8 cellular contexts compared by ENCODE assay signal in the genomic region with DNA sequence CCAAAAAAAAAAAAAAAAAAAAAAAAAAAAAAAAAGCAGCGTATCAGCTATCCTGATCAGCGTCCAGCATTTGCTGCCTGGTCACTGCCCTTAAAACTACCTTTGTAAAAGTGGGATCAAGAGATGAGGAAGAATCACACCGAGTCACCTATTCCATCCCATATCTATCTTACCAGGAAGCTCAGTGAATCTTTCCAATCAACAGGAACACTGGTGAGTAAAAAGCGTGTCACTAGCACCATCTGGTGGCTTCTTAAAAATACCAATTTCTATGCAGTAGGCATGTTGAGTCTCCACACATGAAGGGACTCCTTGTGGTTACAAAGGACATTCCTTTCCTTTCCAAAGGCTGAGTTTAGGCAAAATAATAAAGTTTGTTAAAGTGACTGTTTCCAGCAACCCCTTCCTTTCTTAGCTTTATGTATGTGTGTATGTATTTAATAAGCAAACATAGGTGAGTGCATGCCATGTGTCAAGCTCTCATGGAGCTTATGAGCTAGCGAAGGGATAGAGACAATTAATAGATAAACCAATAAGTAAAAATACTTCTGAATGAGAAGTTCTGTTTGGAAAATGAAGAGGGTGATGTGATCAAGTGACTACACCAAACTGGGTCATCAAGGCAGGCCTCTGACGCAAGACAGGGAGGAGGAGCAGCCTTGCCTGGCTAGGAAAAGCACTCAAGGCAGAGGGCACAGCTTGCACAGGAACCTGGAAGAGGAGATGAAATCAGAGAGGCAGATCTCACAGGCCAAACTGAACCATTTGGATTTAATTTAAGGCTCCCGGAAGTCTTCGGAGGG. TPM values are rescaled to one million over a fixed set of nuclear protein-coding genes. Genes with fewer than 3 reads are reported as not detected.
DNase-seq lines count a peak whose midpoint lies in the region; ATAC-seq, FAIRE-seq and TF ChIP-seq lines count a peak whose summit lies in the region.

No MANE protein-coding gene starts in this region.

- TF ChIP-seq EP300 in K562 (IDR thresholded peaks at IDR 0.05; ENCODE audit: low read length), result no peak

- POLR2A ChIA-PET in K562 (lab: Yijun Ruan, JAX), result interaction anchor here (1.3 kb wide), 1 partner anchor 72 kb away, joined by 4 read pairs; no protein-coding TSS in a partner anchor

- peaks cover 0 to 4% of the 10 kb centered on the region in 2 experiments; a peak in 2 of 5 replicates for H3K27me3 ChIP-seq in K562 (ENCODE audit: control insufficient read depth in 2 of 2, insufficient read depth in 2 of 2, low read length in 2 of 2)
- no peaks in the 10 kb centered on the region for H3K27me3 ChIP-seq in iPS DF 6.9 (ENCODE audit: control insufficient read depth, insufficient read depth, low read length)
- peaks cover 0 to 8% (median 0%) of the 10 kb centered on the region in 7 donors for H3K27me3 ChIP-seq in spleen (replicated peaks in 1 of 7)

- no peaks in the 10 kb centered on the region for H3K4me1 ChIP-seq in K562 (replicated peaks in 1 of 2; ENCODE audit: control insufficient read depth in 2 of 2, insufficient read depth in 2 of 2, low read length in 2 of 2)
- 0 out of 2 replicates have a peak, but pooled peaks cover 1% of the 10 kb centered on the region for H3K4me1 ChIP-seq in iPS DF 6.9 (ENCODE audit: control insufficient read depth, insufficient read depth, low read length)
- H3K4me1 ChIP-seq in spleen, result peaks cover 0 to 8% (median 2%) of the 10 kb centered on the region in 6 donors

- in situ Hi-C loops in K562 (cut with MboI), result loop anchor here (5.0 kb wide), 1 partner anchor 79 kb away; no protein-coding TSS in a partner anchor

- H3K36me3 ChIP-seq in K562 (ENCODE audit: control insufficient read depth, insufficient read depth, low read length), result no peaks in the 10 kb centered on the region
- H3K36me3 ChIP-seq in iPS DF 6.9 (ENCODE audit: control insufficient read depth, insufficient read depth, low read length), result no peaks in the 10 kb centered on the region; the same call in 1 of the 2 replicates
- H3K36me3 ChIP-seq in spleen, result no peaks in the 10 kb centered on the region

- no peaks in the 10 kb centered on the region for H3K79me2 ChIP-seq in K562 (ENCODE audit: control insufficient read depth, insufficient read depth, low read length)

- no peaks in the 10 kb centered on the region for H4K20me1 ChIP-seq in K562 (replicated peaks; ENCODE audit: control insufficient read depth, insufficient read depth, low read length)

- FAIRE-seq in K562 (lab: Jason Lieb, UNC), result peak; percentile 91

- no peak overlapping the region for H3K4me2 ChIP-seq in K562 (ENCODE audit: insufficient read depth, low read length)

- intact Hi-C loops in K562 (cut with micrococcal nuclease), result loop anchor here (1.0 to 10.0 kb wide), 4 partner anchors 72 to 922 kb away; no protein-coding TSS in a partner anchor
- intact Hi-C loops in spleen (cut with DNase I; ENCODE audit: low total_unique reads), result loop anchor here (2.0 to 10.0 kb wide), 2 partner anchors 72 to 782 kb away; no protein-coding TSS in a partner anchor

- CTCF ChIA-PET in K562 (lab: Yijun Ruan, JAX; ENCODE audit: low intra/inter-chr PET ratio), result interaction anchor here (0.6 to 2.6 kb wide), 5 partner anchors 72 to 925 kb away, joined by 3 to 23 read pairs (median 3); no protein-coding TSS in a partner anchor

- H3K4me3 ChIP-seq in K562, result no peak overlapping the region
- H3K4me3 ChIP-seq in iPS DF 6.9 (ENCODE audit: low read length), result no peak overlapping the region
- no peak overlapping the region for H3K4me3 ChIP-seq in spleen

- peak; percentile 61 for ATAC-seq in GM18517 (IDR thresholded peaks at IDR 0.05; ENCODE audit: unreplicated experiment)
- ATAC-seq in HG03521 (IDR thresholded peaks at IDR 0.05; ENCODE audit: unreplicated experiment), result peak; percentile 53
- ATAC-seq in K562, result peak; percentile 91

- H3K9me1 ChIP-seq in K562 (ENCODE audit: control insufficient read depth, insufficient read depth, low read length), result no peaks in the 10 kb centered on the region

- TF ChIP-seq POLR2A in K562 (conservative IDR thresholded peaks at IDR 0.05) (no peak), spleen (IDR thresholded peaks at IDR 0.05) (no peak)

- no peaks in the 10 kb centered on the region for H3K9me3 ChIP-seq in K562 (replicated peaks; ENCODE audit: control insufficient read depth, insufficient read depth, low read depth, low read length)
- no peaks in the 10 kb centered on the region for H3K9me3 ChIP-seq in iPS DF 6.9 (ENCODE audit: control insufficient read depth, insufficient read depth, low read length)
- H3K9me3 ChIP-seq in spleen, result no peaks in the 10 kb centered on the region

- TF ChIP-seq CTCF in K562 (IDR thresholded peaks at IDR 0.05 in 2 of 3, conservative IDR thresholded peaks at IDR 0.05 in 1 of 3; ENCODE audit: insufficient read depth in 2 of 3, low read depth in 1 of 3, low read length in 3 of 3), result peak; percentile 62 to 76 (median 63); a peak in 5 of 6 replicates
- peak; percentile 49 to 84 (median 70) for TF ChIP-seq CTCF in spleen (IDR thresholded peaks at IDR 0.05 in 8 of 11, conservative IDR thresholded peaks at IDR 0.05 in 3 of 11)

- under 1% methylated on average over 7 of the region's 8 CpGs for WGBS in K562 (ENCODE audit: insufficient coverage, low coverage, missing lambda C conversion rate)
- no CpG with 5 or more reads among the region's 8 CpGs for WGBS in iPS DF 6.9 (ENCODE audit: insufficient coverage, insufficient read length)
- WGBS in spleen, 5 donors, result 53 to 60% (median 54%) methylated on average over 8 of the region's 8 CpGs

- no peak overlapping the region for H3K9ac ChIP-seq in K562 (ENCODE audit: insufficient read depth in 1 of 2, low read depth in 2 of 2, low read length in 2 of 2)

- H3K27ac ChIP-seq in K562 (ENCODE audit: extremely low read depth, low read depth, low read length) (no peak overlapping the region), iPS DF 6.9 (ENCODE audit: low read length) (no peak overlapping the region), spleen (no peak overlapping the region)

- peak; percentile 76 to 83 for TF ChIP-seq RAD21 in K562 (CRISPR knock-in tag; conservative IDR thresholded peaks at IDR 0.05 in 1 of 2, IDR thresholded peaks at IDR 0.05 in 1 of 2)

- no TSS peak for BruUV-seq in K562 (replicated peaks; lab: Mats Ljungman, UMichigan)

- peak; percentile 78 for DNase-seq in CD1c-positive myeloid dendritic cell (ENCODE audit: extremely low spot score)
- peak; percentile 96 for DNase-seq in NCI-H510A treated with DMSO at 0.1 percent for 48 hours (lab: John Stamatoyannopoulos, UW)
- DNase-seq in K562 (ENCODE audit: extremely low read depth in 1 of 4, low spot score in 3 of 4), result peak; percentile 38 to 59 (median 46)
- peak; percentile 55 for DNase-seq in iPS DF 6.9 (ENCODE audit: low read depth, low spot score)
- no peak for DNase-seq in spleen
- no peak for DNase-seq in activated CD8-positive, alpha-beta memory T cell treated with anti-CD3 and anti-CD28 coated beads, Interleukin-2, amount 50 U/mL, for 4 hours

- no peak overlapping the region for H2AFZ ChIP-seq in K562 (ENCODE audit: low read depth, low read length)

TF ChIP-seq in K562, 482 proteins besides CTCF, POLR2A, EP300 and RAD21:
- TF ChIP-seq, protein P1, sequence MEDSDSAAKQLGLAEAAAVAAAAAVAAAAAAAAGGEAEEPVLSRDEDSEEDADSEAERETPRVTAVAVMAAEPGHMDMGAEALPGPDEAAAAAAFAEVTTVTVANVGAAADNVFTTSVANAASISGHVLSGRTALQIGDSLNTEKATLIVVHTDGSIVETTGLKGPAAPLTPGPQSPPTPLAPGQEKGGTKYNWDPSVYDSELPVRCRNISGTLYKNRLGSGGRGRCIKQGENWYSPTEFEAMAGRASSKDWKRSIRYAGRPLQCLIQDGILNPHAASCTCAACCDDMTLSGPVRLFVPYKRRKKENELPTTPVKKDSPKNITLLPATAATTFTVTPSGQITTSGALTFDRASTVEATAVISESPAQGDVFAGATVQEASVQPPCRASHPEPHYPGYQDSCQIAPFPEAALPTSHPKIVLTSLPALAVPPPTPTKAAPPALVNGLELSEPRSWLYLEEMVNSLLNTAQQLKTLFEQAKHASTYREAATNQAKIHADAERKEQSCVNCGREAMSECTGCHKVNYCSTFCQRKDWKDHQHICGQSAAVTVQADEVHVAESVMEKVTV (CRISPR knock-in tag; IDR thresholded peaks at IDR 0.05), result peak; percentile 64
- TF ChIP-seq CBFB (CRISPR knock-in tag; IDR thresholded peaks at IDR 0.05), result no peak
- TF ChIP-seq SMC3 (conservative IDR thresholded peaks at IDR 0.05; ENCODE audit: insufficient read depth, low read depth, low read length), result peak; percentile 62
- peak; percentile 39 for TF ChIP-seq ZNF384 (IDR thresholded peaks at IDR 0.05; ENCODE audit: low read depth, low read length)

RNA-seq across cellular contexts. Expression of gene TP53AIP1, which starts 13.9 kb away (rescaled TPM):
- total RNA-seq in K562 (2011; cell fraction: chromatin; rRNA removed; ENCODE audit: low replicate concordance), result not detected in 2 replicates
- total RNA-seq in K562 (2011; cell fraction: nucleolus; rRNA removed), result not detected in 2 replicates
- total RNA-seq in K562 (2011; cell fraction: nucleoplasm; rRNA removed), result not detected in 2 replicates
- total RNA-seq in K562 (2014; rRNA removed), result not detected in 2 replicates
- total RNA-seq in K562 (2014; rRNA removed; fragmentation: Illumina TruSeq; extraction: Trizol), result not detected in 2 replicates
- not detected in 2 replicates for total RNA-seq in K562 (2015; rRNA removed; fragmentation: Illumina TruSeq; extraction: Trizol)
- not detected in 2 replicates for total RNA-seq in K562 (2021)
- polyA plus RNA-seq in K562 (2011; rRNA removed), result not detected in 2 replicates
- polyA plus RNA-seq in K562 (2011; cell fraction: cytosol; rRNA removed), result not detected in 2 replicates
- not detected in 2 replicates for polyA plus RNA-seq in K562 (2011; cell fraction: nucleus; rRNA removed)
- polyA plus RNA-seq in K562 (2012), result not detected in 2 replicates
- polyA plus RNA-seq in K562 (2014; fragmentation: Illumina TruSeq; extraction: Trizol), result not detected in 2 replicates
- not detected for polyA plus RNA-seq in K562 (2014; fragmentation: Nextera tagmentation; extraction: Ambion mirVana)
- polyA plus RNA-seq in K562 (2014; rRNA removed), result not detected in 2 replicates
- not detected in 2 replicates for polyA minus RNA-seq in K562 (2011; rRNA and poly(A)+ RNA removed)
- not detected in 2 replicates for polyA minus RNA-seq in K562 (2011; cell fraction: cytosol; rRNA and poly(A)+ RNA removed)
- polyA minus RNA-seq in K562 (2011; cell fraction: nucleus; rRNA and poly(A)+ RNA removed), result not detected in 2 replicates
- total RNA-seq in spleen, result under 1 TPM in 2 of 7 donors, not detected in 5; 0.11 to 0.14 TPM
- polyA plus RNA-seq in spleen, result under 1 TPM in 2 of 3 donors, not detected in 1; 0.03 to 0.13 TPM

Comparison
In these comparisons a context has a peak if more than half of its experiments do, and no peak if none do; other contexts are left out.
1. DNase-seq: peak in CD1c-positive myeloid dendritic cell (single experiment), NCI-H510A treated with DMSO at 0.1 percent for 48 hours (single experiment), K562 (4 of 4) and iPS DF 6.9 (single experiment); none in spleen (single experiment) and activated CD8-positive, alpha-beta memory T cell treated with anti-CD3 and anti-CD28 coated beads, Interleukin-2, amount 50 U/mL, for 4 hours (single experiment).
2. Peak in every context shown above with its lines, with median percentiles within 50 percentile points of each other: ATAC-seq.